ENCODE assay signal across 23 cellular contexts in the genomic region with DNA sequence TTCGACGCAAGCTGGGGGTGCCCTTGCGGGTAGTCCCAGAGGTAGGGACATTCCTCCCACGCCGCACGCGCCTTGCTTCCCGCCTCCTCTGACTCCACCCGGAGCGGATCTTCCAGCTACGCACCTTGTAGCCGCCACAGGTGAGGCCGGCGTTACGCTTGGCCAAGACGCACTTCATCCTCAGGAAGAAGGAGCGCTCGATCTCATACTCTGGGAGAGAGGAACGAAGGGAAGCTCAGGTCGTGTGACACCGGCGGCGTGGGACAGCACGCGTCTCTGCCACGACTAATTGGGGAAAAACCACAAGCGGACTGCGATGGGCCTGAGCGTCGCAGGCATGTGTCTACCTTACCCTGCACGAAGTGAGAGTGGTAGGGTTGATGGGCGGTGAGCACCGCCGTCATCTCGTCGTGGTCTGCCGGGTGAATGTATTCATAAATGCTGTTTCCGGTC. TPM values are rescaled to one million over a fixed set of nuclear protein-coding genes. Genes with fewer than 3 reads are reported as not detected.
DNase-seq lines count a peak whose midpoint lies in the region; ATAC-seq, FAIRE-seq and TF ChIP-seq lines count a peak whose summit lies in the region.
"Had no signal": no experiment of that assay in that cellular context is flagged by ENCODE, and none has a peak within 500 bp of the region (broad histone marks: within the 10 kb centered on the region; RNA-seq: fewer than 3 reads in every experiment).

No MANE protein-coding gene starts in this region.

- no peak overlapping the region for H2AK5ac ChIP-seq in H1 (ENCODE audit: low read depth, low read length)
- H2AK5ac ChIP-seq in trophoblast cell (ENCODE audit: low read length) = no peak overlapping the region

- FAIRE-seq in H1 (lab: Jason Lieb, UNC) = no peak
- FAIRE-seq: A549, GM12892, HepG2 had no signal

- H4K12ac ChIP-seq in trophoblast cell (ENCODE audit: low read depth, low read length) = no peak overlapping the region

- no peak overlapping the region for H2BK120ac ChIP-seq in H1 (replicated peaks; ENCODE audit: low read depth, low read length)
- no peak overlapping the region for H2BK120ac ChIP-seq in trophoblast cell (ENCODE audit: insufficient read depth, low read length, poor library complexity)

- no peak overlapping the region for H2BK12ac ChIP-seq in H1 (ENCODE audit: low read depth, low read length)
- no peak overlapping the region for H2BK12ac ChIP-seq in trophoblast cell (ENCODE audit: low read length)

- no peak overlapping the region for H4K5ac ChIP-seq in H1 (ENCODE audit: insufficient read length, low read depth, low read length)

- H2BK5ac ChIP-seq in H1 (ENCODE audit: low read depth, low read length) (no peak overlapping the region), trophoblast cell (ENCODE audit: low read depth, low read length, poor library complexity) (no peak overlapping the region)

- H3K79me1 ChIP-seq in H1 (ENCODE audit: low read depth, low read length) (no peaks in the 10 kb centered on the region), trophoblast cell (ENCODE audit: low read length) (no peaks in the 10 kb centered on the region)

- WGBS in H1 (ENCODE audit: extremely low coverage in 1 of 2, insufficient coverage in 1 of 2, insufficient read length in 1 of 2, insufficient replicate concordance in 2 of 2, low coverage in 1 of 2, low lambda C conversion rate in 2 of 2, missing lambda C conversion rate in 1 of 2), 2 experiments = 10% methylated on average over 38 of the region's 38 CpGs; no CpG with 5 or more reads in 1 of the 2 experiments
- no CpG with 5 or more reads among the region's 38 CpGs for WGBS in trophoblast cell (ENCODE audit: extremely low coverage, insufficient coverage, insufficient read length)

- no peaks in the 10 kb centered on the region for H3K36me3 Mint-ChIP-seq in stimulated activated naive CD8-positive, alpha-beta T cell treated with anti-CD3 and anti-CD28 coated beads, Interleukin-15, Interleukin-2, amounts not matched to agents 100 ng/mL and 50 ng/mL, for 24 hours (ENCODE audit: low read depth)
- H3K36me3 Mint-ChIP-seq: CD8-positive, alpha-beta T cell had no signal

- H2BK15ac ChIP-seq in H1 (ENCODE audit: low read length) = no peak overlapping the region

- H3K4me1 Mint-ChIP-seq in stimulated activated naive CD8-positive, alpha-beta T cell treated with anti-CD3 and anti-CD28 coated beads, Interleukin-15, Interleukin-2, amounts not matched to agents 100 ng/mL and 50 ng/mL, for 24 hours (ENCODE audit: low read depth) = no peaks in the 10 kb centered on the region

- H3K4me2 ChIP-seq in H1 (ENCODE audit: insufficient read depth in 1 of 2, low read depth in 2 of 2, low read length in 2 of 2) = peak overlapping the region; percentile 52 to 72
- no peak overlapping the region for H3K4me2 ChIP-seq in trophoblast cell (ENCODE audit: low read length)
- H3K4me2 ChIP-seq: A549; BLaER1 treated with 17β-estradiol and CSF1 and Interleukin-3, amounts not matched to agents 10 nM and 100 nM; KMS-11 had no signal

- H3K4ac ChIP-seq in H1 (replicated peaks; ENCODE audit: insufficient read length, low read depth, low read length) = no peak overlapping the region
- no peak overlapping the region for H3K4ac ChIP-seq in trophoblast cell (ENCODE audit: low read depth, low read length)

- peaks cover 5% of the 10 kb centered on the region for H3K27me3 Mint-ChIP-seq in stimulated activated naive CD8-positive, alpha-beta T cell treated with anti-CD3 and anti-CD28 coated beads, Interleukin-15, Interleukin-2, amounts not matched to agents 100 ng/mL and 50 ng/mL, for 24 hours

- H3K4me1 ChIP-seq in H1 (replicated peaks in 1 of 4; ENCODE audit: control insufficient read depth in 3 of 4, insufficient read depth in 4 of 4, low read length in 3 of 4) (peaks cover 15 to 35% (median 22%) of the 10 kb centered on the region in 4 experiments), trophoblast cell (ENCODE audit: control insufficient read depth in 1 of 2, insufficient read depth in 2 of 2, low read length in 2 of 2) (peaks cover 4 to 9% of the 10 kb centered on the region in 2 experiments)
- H3K4me1 ChIP-seq: A549; BLaER1 treated with 17β-estradiol and CSF1 and Interleukin-3, amounts not matched to agents 10 nM and 100 nM had no signal

- H2BK20ac ChIP-seq in H1 (ENCODE audit: low read length) = no peak overlapping the region

- H3K4me3 Mint-ChIP-seq in stimulated activated naive CD8-positive, alpha-beta T cell treated with anti-CD3 and anti-CD28 coated beads, Interleukin-15, Interleukin-2, amounts not matched to agents 100 ng/mL and 50 ng/mL, for 24 hours = peak overlapping the region; percentile 17
- H3K4me3 Mint-ChIP-seq: CD8-positive, alpha-beta T cell had no signal

- no peak overlapping the region for H3K56ac ChIP-seq in H1 (replicated peaks; ENCODE audit: insufficient read length, low read depth, low read length)

- H3K27me3 ChIP-seq in H1 (replicated peaks in 1 of 4; ENCODE audit: control insufficient read depth in 3 of 4, extremely low read depth in 1 of 4, insufficient read depth in 3 of 4, low read length in 3 of 4) (peaks cover 87 to 97% (median 93%) of the 10 kb centered on the region in 4 experiments), trophoblast cell (ENCODE audit: insufficient read depth, low read length) (peaks cover 67% of the 10 kb centered on the region)

- H4K20me1 ChIP-seq in H1 (replicated peaks in 1 of 2; ENCODE audit: control insufficient read depth in 1 of 2, insufficient read depth in 2 of 2, low read length in 2 of 2) = peaks cover 22 to 27% of the 10 kb centered on the region in 2 experiments
- H4K20me1 ChIP-seq: BLaER1 treated with 17β-estradiol and CSF1 and Interleukin-3, amounts not matched to agents 10 nM and 100 nM had no signal

- H3K27ac ChIP-seq in H1 (ENCODE audit: low read depth, low read length) (no peak overlapping the region), trophoblast cell (ENCODE audit: low read depth, low read length) (no peak overlapping the region)
- H3K27ac ChIP-seq: A549; BLaER1 treated with 17β-estradiol and CSF1 and Interleukin-3, amounts not matched to agents 10 nM and 100 nM; KMS-11 had no signal

- no peak overlapping the region for H3K18ac ChIP-seq in H1 (ENCODE audit: extremely low read depth, low read length)
- H3K18ac ChIP-seq in trophoblast cell (ENCODE audit: low read length) = no peak overlapping the region

- no peak for TF ChIP-seq RAD21 in H1 (IDR thresholded peaks at IDR 0.05 in 1 of 2, conservative IDR thresholded peaks at IDR 0.05 in 1 of 2; ENCODE audit: low read depth in 2 of 2, low read length in 2 of 2)

- H3K9me3 ChIP-seq in H1 (ENCODE audit: insufficient read depth in 2 of 2, low read depth in 1 of 2, low read length in 1 of 2) (no peaks in the 10 kb centered on the region), trophoblast cell (ENCODE audit: insufficient read depth, low read depth, low read length) (peaks cover 6% of the 10 kb centered on the region)
- H3K9me3 ChIP-seq: A549 had no signal

- H3K23me2 ChIP-seq in H1 (ENCODE audit: low read depth, low read length) = peaks cover 9% of the 10 kb centered on the region; the same call in 1 of the 2 replicates

- no peak overlapping the region for H4K8ac ChIP-seq in H1 (ENCODE audit: extremely low read depth, insufficient read depth, low read length)
- H4K8ac ChIP-seq in trophoblast cell (ENCODE audit: low read depth, low read length) = no peak overlapping the region

- no peak for DNase-seq in stimulated activated naive CD8-positive, alpha-beta T cell treated with anti-CD3 and anti-CD28 coated beads, Interleukin-15, Interleukin-2, amounts not matched to agents 100 U/mL and 50 U/mL, for 24 hours
- DNase-seq in H1 (ENCODE audit: low read depth in 1 of 2, low spot score in 2 of 2) (no peak), trophoblast cell (no peak), DMS79 treated with DMSO at 0.1 percent for 48 hours (lab: John Stamatoyannopoulos, UW) (no peak)
- no peak for DNase-seq in stimulated activated CD4-positive, alpha-beta T cell treated with anti-CD3 and anti-CD28 coated beads, Interleukin-2, amount 100 ng/mL, for 48 hours
- DNase-seq in activated CD8-positive, alpha-beta memory T cell treated with anti-CD3 and anti-CD28 coated beads for 24 hours = no peak
- DNase-seq: Calu3; CD8-positive, alpha-beta T cell; MV-4-11; NCI-H1694 treated with DMSO at 0.1 percent for 48 hours; NCI-H2107; NCI-H2227 treated with DMSO at 0.1 percent for 48 hours; NCI-H510A treated with DMSO at 0.1 percent for 48 hours; PC-3; RPMI8226; SIG-M5 had no signal

- H4K91ac ChIP-seq in H1 (replicated peaks; ENCODE audit: insufficient read length, low read length) (no peak overlapping the region), trophoblast cell (ENCODE audit: low read depth, low read length) (no peak overlapping the region)

- H3K36me3 ChIP-seq in H1 (ENCODE audit: control insufficient read depth in 2 of 4, insufficient read depth in 4 of 4, low read length in 3 of 4) (no peaks in the 10 kb centered on the region), trophoblast cell (ENCODE audit: control insufficient read depth in 1 of 2, insufficient read depth in 2 of 2, low read length in 2 of 2) (no peaks in the 10 kb centered on the region)
- H3K36me3 ChIP-seq: BLaER1 treated with 17β-estradiol and CSF1 and Interleukin-3, amounts not matched to agents 10 nM and 100 nM had no signal

- TF ChIP-seq EP300 in H1 (IDR thresholded peaks at IDR 0.05; ENCODE audit: borderline replicate concordance in 1 of 2, low read depth in 2 of 2, low read length in 2 of 2) = no peak

- H3K27ac Mint-ChIP-seq in stimulated activated naive CD8-positive, alpha-beta T cell treated with anti-CD3 and anti-CD28 coated beads, Interleukin-15, Interleukin-2, amounts not matched to agents 100 ng/mL and 50 ng/mL, for 24 hours = no peak overlapping the region
- H3K27ac Mint-ChIP-seq: CD8-positive, alpha-beta T cell had no signal

- no peaks in the 10 kb centered on the region for H3K9me3 Mint-ChIP-seq in stimulated activated naive CD8-positive, alpha-beta T cell treated with anti-CD3 and anti-CD28 coated beads, Interleukin-15, Interleukin-2, amounts not matched to agents 100 ng/mL and 50 ng/mL, for 24 hours
- H3K9me3 Mint-ChIP-seq: CD8-positive, alpha-beta T cell had no signal

- H3K4me3 ChIP-seq in H1 (ENCODE audit: extremely low read depth in 1 of 4, insufficient read depth in 2 of 4, low read depth in 3 of 4, low read length in 4 of 4) (peak overlapping the region in 1 of 4 experiments; percentile 34; a peak in 1 of 8 replicates), trophoblast cell (ENCODE audit: low read depth, low read length) (peak overlapping the region; percentile 8)
- H3K4me3 ChIP-seq: A549; BLaER1 treated with 17β-estradiol and CSF1 and Interleukin-3, amounts not matched to agents 10 nM and 100 nM had no signal

- no peak for ATAC-seq in stimulated activated naive CD8-positive, alpha-beta T cell treated with anti-CD3 and anti-CD28 coated beads, Interleukin-15, Interleukin-2, amounts not matched to agents 100 U/mL and 50 U/mL, for 24 hours
- ATAC-seq: A549; CD8-positive, alpha-beta T cell; HepG2; PC-3 had no signal

- no peaks in the 10 kb centered on the region for H3K79me2 ChIP-seq in H1 (ENCODE audit: control insufficient read depth in 1 of 2, insufficient read depth in 2 of 2, low read length in 2 of 2)
- H3K79me2 ChIP-seq in trophoblast cell (ENCODE audit: control insufficient read depth, insufficient read depth, low read length, poor library complexity) = no peaks in the 10 kb centered on the region

- H3K23ac ChIP-seq in H1 (ENCODE audit: insufficient read length) (no peak overlapping the region), trophoblast cell (ENCODE audit: low read length) (no peak overlapping the region)

- H2AFZ ChIP-seq in H1 (ENCODE audit: low read length) (no peak overlapping the region), trophoblast cell (ENCODE audit: insufficient read depth, low read length, poor library complexity) (no peak overlapping the region)

- TF ChIP-seq POLR2A in H1 (IDR thresholded peaks at IDR 0.05; ENCODE audit: control extremely low read depth in 1 of 2, low read depth in 2 of 2, low read length in 2 of 2) = no peak

- CTCF ChIA-PET in H1 (lab: Charles Lee; ENCODE audit: partially characterized antibody) = interaction anchor here (1.0 to 15.2 kb wide), 7 partner anchors 13 to 342 kb away, joined by 3 to 215 read pairs (median 5); partner anchors contain the start of gene SIM1

- no peak for TF ChIP-seq CTCF in H1 (IDR thresholded peaks at IDR 0.05; ENCODE audit: control extremely low read depth in 1 of 3, insufficient read depth in 1 of 3, low read depth in 1 of 3, low read length in 3 of 3)

- H3K9ac ChIP-seq in H1 (replicated peaks in 1 of 4; ENCODE audit: extremely low read depth in 1 of 4, low read depth in 3 of 4, low read length in 3 of 4) (no peak overlapping the region), trophoblast cell (ENCODE audit: low read length) (no peak overlapping the region)
- H3K9ac ChIP-seq: BLaER1 treated with 17β-estradiol and CSF1 and Interleukin-3, amounts not matched to agents 10 nM and 100 nM; KMS-11 had no signal

- H3K14ac ChIP-seq in H1 (ENCODE audit: insufficient read length) = no peak overlapping the region
- no peak overlapping the region for H3K14ac ChIP-seq in trophoblast cell (ENCODE audit: low read length)

- POLR2A ChIA-PET in H1 (lab: Charles Lee; ENCODE audit: partially characterized antibody) = interaction anchor here (3.6 to 3.7 kb wide), 2 partner anchors 8 to 15 kb away, joined by 16 read pairs; partner anchors contain the start of gene SIM1

RNA-seq across cellular contexts. Expression of gene SIM1, which starts 15.5 kb away (rescaled TPM):
- 0.39 and 0.61 TPM in 2 replicates for total RNA-seq in H1 (2021; fragmentation: NEBNext Ultra II Directional; extraction: Animal tissue kit (Norgen Biotek cat#: 25700))
- 0.02 and 0.09 TPM in 2 replicates for polyA plus RNA-seq in H1 (2011; rRNA removed)
- 0.03 TPM for polyA plus RNA-seq in H1 (2011; cell fraction: cytosol; rRNA removed)
- 0.11 TPM for polyA plus RNA-seq in H1 (2011; cell fraction: nucleus; rRNA removed)
- polyA plus RNA-seq in H1 (2012, experiment 1 of 2) = 0.03 to 0.11 TPM (median 0.06 TPM) in 3 of 4 replicates, not detected in the other
- polyA plus RNA-seq in H1 (2012, experiment 2 of 2) = not detected
- 0.16 TPM for polyA plus RNA-seq in H1 (2013, experiment 1 of 2)
- polyA plus RNA-seq in H1 (2013, experiment 2 of 2) = 0.17 TPM
- polyA minus RNA-seq in H1 (2011; rRNA and poly(A)+ RNA removed) = 0.10 and 0.13 TPM in 2 replicates
- polyA minus RNA-seq in H1 (2011; cell fraction: cytosol; rRNA and poly(A)+ RNA removed) = not detected
- 0.80 TPM for polyA minus RNA-seq in H1 (2011; cell fraction: nucleus; rRNA and poly(A)+ RNA removed)
- not detected in 2 replicates for polyA plus RNA-seq in trophoblast cell (2013)
- total RNA-seq: Calu3; CD8-positive, alpha-beta T cell; H4; HepG2; PC-3 had no signal
- polyA plus RNA-seq: A549, HepG2 had no signal
